In the genomic region with DNA sequence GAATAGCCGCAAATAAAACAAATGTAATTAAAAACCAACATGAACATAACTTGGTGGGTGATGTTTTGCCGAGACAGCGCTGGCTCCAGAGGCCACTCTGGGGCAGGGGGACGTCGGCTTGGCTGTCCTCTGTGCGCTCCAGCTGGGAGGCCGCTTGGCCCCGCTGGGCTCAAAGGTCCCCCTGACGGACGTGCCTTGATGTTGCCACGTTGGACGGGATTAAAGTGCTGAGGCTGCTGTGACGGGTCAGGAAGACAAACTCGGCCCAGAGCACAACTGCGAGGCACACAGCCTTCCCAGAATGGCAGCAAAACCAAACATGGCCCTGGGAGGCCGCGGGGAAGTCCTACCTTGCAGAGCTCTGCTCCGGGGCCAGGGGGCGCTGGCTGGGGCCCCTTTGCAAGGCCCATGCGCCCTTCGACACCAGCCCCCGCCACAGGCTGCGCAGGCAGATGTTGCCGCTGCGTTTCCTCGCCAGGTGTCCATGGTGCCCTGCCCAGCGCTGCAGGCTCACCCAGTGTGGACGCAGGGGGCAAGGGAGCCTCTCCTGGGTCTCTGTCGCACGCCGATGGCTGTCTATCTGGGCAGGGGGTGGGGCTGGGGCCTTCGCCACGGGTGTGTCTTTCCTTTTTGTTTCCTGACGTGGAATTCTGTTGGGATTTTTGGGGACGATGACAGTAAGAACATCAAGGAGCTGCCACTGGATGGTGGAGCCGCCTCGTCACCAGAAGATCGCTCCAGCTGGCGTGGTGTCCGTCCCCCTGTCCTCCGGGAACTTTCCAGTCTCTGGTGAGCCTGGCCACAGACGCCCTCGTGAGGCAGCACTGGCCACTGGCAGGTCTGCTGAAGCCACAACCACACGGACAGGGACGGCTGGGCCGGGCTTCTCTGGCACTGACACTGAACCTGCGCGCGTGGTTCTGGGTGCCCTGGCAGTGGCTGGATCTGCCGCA, we compare ENCODE assay signal across 8 cellular contexts.
DNase-seq lines count a peak whose midpoint lies in the region; ATAC-seq, FAIRE-seq and TF ChIP-seq lines count a peak whose summit lies in the region.

No MANE protein-coding gene starts in this region.

- intact Hi-C loops in Caco-2 (cut with micrococcal nuclease; ENCODE audit: unreplicated experiment), result loop anchor here (1.0 to 10.0 kb wide), 4 partner anchors 99 to 374 kb away; no protein-coding TSS in a partner anchor

- TF ChIP-seq CTCF in Caco-2 (IDR thresholded peaks at IDR 0.05; ENCODE audit: insufficient read depth in 1 of 2, low read depth in 1 of 2, low read length in 1 of 2, severe bottlenecking in 1 of 2, unreplicated experiment in 1 of 2) (peak; percentile 48 to 97), neutrophil (IDR thresholded peaks at IDR 0.05) (no peak)

- POLR2A ChIA-PET in Caco-2 (lab: Charles Lee), result interaction anchor here (0.5 kb wide), 1 partner anchor 260 kb away, joined by 3 read pairs; no protein-coding TSS in a partner anchor

- peaks cover 15% of the 10 kb centered on the region for H3K4me1 ChIP-seq in Caco-2
- peaks cover 4 to 5% of the 10 kb centered on the region in 2 experiments for H3K4me1 ChIP-seq in neutrophil (ENCODE audit: control insufficient read depth in 1 of 2, insufficient read depth in 1 of 2, low read depth in 1 of 2, low read length in 1 of 2)

- no peak for ATAC-seq in HG03342 (IDR thresholded peaks at IDR 0.05; ENCODE audit: unreplicated experiment)

- no peaks in the 10 kb centered on the region for H3K36me3 ChIP-seq in Caco-2 (ENCODE audit: control insufficient read depth, insufficient read depth, low read length)
- H3K36me3 ChIP-seq in neutrophil, result no peaks in the 10 kb centered on the region

- no peak overlapping the region for H3K27ac ChIP-seq in neutrophil

- BruUV-seq in Caco-2 (replicated peaks; lab: Mats Ljungman, UMichigan), result no TSS peak

- H3K36me3 Mint-ChIP-seq in Caco-2 (ENCODE audit: insufficient read depth, unreplicated experiment), result peaks cover 58% of the 10 kb centered on the region

- peak overlapping the region; percentile 93 for H3K4me3 Mint-ChIP-seq in Caco-2 (ENCODE audit: unreplicated experiment)

- H3K27me3 Mint-ChIP-seq in Caco-2 (ENCODE audit: insufficient read depth, unreplicated experiment), result no peaks in the 10 kb centered on the region

- H3K27ac Mint-ChIP-seq in Caco-2 (ENCODE audit: unreplicated experiment), result peak overlapping the region; percentile 68

- no peaks in the 10 kb centered on the region for H3K4me1 Mint-ChIP-seq in Caco-2 (ENCODE audit: low read depth, unreplicated experiment)

- no peaks in the 10 kb centered on the region for H3K9me3 Mint-ChIP-seq in Caco-2 (ENCODE audit: unreplicated experiment)

- H3K27me3 ChIP-seq in Caco-2 (replicated peaks; ENCODE audit: control insufficient read depth, insufficient read depth, low read length) (no peaks in the 10 kb centered on the region), neutrophil (peaks cover 74% of the 10 kb centered on the region)

- no peak for FAIRE-seq in HTR-8/SVneo (lab: Jason Lieb, UNC)

- DNase-seq in Caco-2 (peak; percentile 91 to 92), HTR-8/SVneo (ENCODE audit: insufficient read length, low spot score) (peak; percentile 63), glomerular endothelial cell (ENCODE audit: extremely low read depth, low read depth, low spot score) (peak; percentile 33), NCI-H1417 treated with DMSO at 0.1 percent for 48 hours (lab: John Stamatoyannopoulos, UW) (no peak), amniotic stem cell (lab: John Stamatoyannopoulos, UW) (no peak)
- DNase-seq in activated T-cell treated with anti-CD3 and anti-CD28 coated beads, Interleukin-2, amount 50 U/mL, for 48 hours, result peak; percentile 51 to 63

- H3K4me3 ChIP-seq in Caco-2 (ENCODE audit: low read depth, low read length), result peak overlapping the region; percentile 46
- H3K4me3 ChIP-seq in neutrophil (ENCODE audit: low read depth in 1 of 2, low read length in 1 of 2), result peak overlapping the region; percentile 36 to 45

- H3K9me3 ChIP-seq in Caco-2, result no peaks in the 10 kb centered on the region
- H3K9me3 ChIP-seq in neutrophil, result no peaks in the 10 kb centered on the region

- CTCF ChIA-PET in Caco-2 (lab: Charles Lee), result interaction anchor here (0.6 to 2.7 kb wide), 11 partner anchors 17 to 460 kb away, joined by 3 to 26 read pairs (median 5); no protein-coding TSS in a partner anchor

Comparison
In these comparisons a context has a peak if more than half of its experiments do, and no peak if none do; other contexts are left out.
1. DNase-seq: peak in Caco-2 (2 of 2), HTR-8/SVneo (single experiment), activated T-cell treated with anti-CD3 and anti-CD28 coated beads, Interleukin-2, amount 50 U/mL, for 48 hours (2 of 2) and glomerular endothelial cell (single experiment); none in NCI-H1417 treated with DMSO at 0.1 percent for 48 hours (single experiment) and amniotic stem cell (single experiment).